1 cellular context compared by ENCODE assay signal in the genomic region with DNA sequence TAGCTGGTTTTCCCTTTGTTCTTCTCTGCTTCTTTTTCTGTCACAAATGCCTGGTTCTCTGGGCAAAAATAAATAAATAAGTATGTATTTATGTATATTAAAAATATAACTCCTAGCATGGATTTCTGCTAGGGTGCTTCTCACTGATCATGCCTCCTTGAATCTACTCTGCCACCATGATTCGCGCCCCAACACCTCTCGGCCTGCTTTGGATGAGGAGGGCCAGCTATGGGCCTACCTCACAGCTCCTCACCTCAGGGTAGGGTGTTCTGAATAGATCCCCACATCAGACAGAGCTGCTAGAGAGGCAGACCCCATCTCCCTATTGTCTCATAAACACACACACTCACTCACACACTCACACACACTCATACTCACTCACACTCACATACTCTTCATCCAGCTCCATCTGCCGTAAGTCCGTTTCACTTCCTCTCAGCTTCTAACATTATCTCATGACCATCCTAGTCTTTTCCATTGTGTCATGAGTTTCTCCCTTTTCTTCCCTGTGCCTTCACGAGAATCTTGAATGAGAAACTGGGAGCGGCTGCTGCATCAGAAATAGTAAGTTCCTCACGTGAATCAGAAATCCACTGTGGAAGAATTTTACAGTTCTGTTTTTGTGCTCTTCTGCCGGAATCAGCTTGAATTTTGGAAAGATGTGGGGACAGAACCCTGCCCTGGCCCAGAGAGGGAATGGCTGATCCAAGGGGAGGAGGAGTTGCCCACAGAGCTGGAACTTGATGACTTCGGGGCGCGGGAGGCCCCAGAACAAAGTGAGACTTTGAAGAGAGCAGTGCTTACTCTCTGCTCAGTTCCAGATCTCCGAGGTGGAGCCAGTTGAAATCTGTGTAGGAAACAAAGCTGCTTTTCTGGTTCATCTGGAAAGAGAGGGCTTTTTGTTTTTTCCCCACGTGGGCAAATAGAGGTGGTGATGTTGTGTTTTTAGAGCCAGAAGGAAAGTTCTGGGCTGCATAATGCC.
TF ChIP-seq lines count a peak whose summit lies in the region.

No MANE protein-coding gene starts in this region.

TF ChIP-seq in WTC11, 78 proteins besides CTCF, POLR2A, EP300 and RAD21 (continued from another document):
- TF ChIP-seq, protein P1, sequence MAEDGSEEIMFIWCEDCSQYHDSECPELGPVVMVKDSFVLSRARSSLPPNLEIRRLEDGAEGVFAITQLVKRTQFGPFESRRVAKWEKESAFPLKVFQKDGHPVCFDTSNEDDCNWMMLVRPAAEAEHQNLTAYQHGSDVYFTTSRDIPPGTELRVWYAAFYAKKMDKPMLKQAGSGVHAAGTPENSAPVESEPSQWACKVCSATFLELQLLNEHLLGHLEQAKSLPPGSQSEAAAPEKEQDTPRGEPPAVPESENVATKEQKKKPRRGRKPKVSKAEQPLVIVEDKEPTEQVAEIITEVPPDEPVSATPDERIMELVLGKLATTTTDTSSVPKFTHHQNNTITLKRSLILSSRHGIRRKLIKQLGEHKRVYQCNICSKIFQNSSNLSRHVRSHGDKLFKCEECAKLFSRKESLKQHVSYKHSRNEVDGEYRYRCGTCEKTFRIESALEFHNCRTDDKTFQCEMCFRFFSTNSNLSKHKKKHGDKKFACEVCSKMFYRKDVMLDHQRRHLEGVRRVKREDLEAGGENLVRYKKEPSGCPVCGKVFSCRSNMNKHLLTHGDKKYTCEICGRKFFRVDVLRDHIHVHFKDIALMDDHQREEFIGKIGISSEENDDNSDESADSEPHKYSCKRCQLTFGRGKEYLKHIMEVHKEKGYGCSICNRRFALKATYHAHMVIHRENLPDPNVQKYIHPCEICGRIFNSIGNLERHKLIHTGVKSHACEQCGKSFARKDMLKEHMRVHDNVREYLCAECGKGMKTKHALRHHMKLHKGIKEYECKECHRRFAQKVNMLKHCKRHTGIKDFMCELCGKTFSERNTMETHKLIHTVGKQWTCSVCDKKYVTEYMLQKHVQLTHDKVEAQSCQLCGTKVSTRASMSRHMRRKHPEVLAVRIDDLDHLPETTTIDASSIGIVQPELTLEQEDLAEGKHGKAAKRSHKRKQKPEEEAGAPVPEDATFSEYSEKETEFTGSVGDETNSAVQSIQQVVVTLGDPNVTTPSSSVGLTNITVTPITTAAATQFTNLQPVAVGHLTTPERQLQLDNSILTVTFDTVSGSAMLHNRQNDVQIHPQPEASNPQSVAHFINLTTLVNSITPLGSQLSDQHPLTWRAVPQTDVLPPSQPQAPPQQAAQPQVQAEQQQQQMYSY (CRISPR knock-in tag; IDR thresholded peaks at IDR 0.05): no peak
- TF ChIP-seq, protein P2, sequence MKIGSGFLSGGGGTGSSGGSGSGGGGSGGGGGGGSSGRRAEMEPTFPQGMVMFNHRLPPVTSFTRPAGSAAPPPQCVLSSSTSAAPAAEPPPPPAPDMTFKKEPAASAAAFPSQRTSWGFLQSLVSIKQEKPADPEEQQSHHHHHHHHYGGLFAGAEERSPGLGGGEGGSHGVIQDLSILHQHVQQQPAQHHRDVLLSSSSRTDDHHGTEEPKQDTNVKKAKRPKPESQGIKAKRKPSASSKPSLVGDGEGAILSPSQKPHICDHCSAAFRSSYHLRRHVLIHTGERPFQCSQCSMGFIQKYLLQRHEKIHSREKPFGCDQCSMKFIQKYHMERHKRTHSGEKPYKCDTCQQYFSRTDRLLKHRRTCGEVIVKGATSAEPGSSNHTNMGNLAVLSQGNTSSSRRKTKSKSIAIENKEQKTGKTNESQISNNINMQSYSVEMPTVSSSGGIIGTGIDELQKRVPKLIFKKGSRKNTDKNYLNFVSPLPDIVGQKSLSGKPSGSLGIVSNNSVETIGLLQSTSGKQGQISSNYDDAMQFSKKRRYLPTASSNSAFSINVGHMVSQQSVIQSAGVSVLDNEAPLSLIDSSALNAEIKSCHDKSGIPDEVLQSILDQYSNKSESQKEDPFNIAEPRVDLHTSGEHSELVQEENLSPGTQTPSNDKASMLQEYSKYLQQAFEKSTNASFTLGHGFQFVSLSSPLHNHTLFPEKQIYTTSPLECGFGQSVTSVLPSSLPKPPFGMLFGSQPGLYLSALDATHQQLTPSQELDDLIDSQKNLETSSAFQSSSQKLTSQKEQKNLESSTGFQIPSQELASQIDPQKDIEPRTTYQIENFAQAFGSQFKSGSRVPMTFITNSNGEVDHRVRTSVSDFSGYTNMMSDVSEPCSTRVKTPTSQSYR (CRISPR knock-in tag; IDR thresholded peaks at IDR 0.05): no peak
- TF ChIP-seq ERG (CRISPR knock-in tag; IDR thresholded peaks at IDR 0.05) (no peak), RELA (CRISPR knock-in tag; IDR thresholded peaks at IDR 0.05; ENCODE audit: borderline replicate concordance) (no peak), SOX15 (CRISPR knock-in tag; IDR thresholded peaks at IDR 0.05) (no peak), NR2C2 (CRISPR knock-in tag; IDR thresholded peaks at IDR 0.05) (no peak), JUN (CRISPR knock-in tag; IDR thresholded peaks at IDR 0.05) (no peak), USF2 (CRISPR knock-in tag; IDR thresholded peaks at IDR 0.05) (no peak)
